ENCODE assay signal across 9 cellular contexts in genomic region chr9:3863114-3863528, GRCh38.
DNase-seq lines count a peak whose midpoint lies in the region; ATAC-seq lines count a peak whose summit lies in the region.
"Had no signal": no experiment of that assay in that cellular context is flagged by ENCODE, and none has a peak within 500 bp of the region (broad histone marks: within the 10 kb centered on the region; RNA-seq: fewer than 3 reads in every experiment).

No MANE protein-coding gene starts in this region.

- no peak for ATAC-seq in GM21717 (IDR thresholded peaks at IDR 0.05; ENCODE audit: unreplicated experiment)
- ATAC-seq in left colon, result no peak

- peak; percentile 59 for DNase-seq in ACHN
- peak; percentile 70 for DNase-seq in LoVo (ENCODE audit: low spot score)
- peak; percentile 68 for DNase-seq in dermis blood vessel endothelial cell
- peak; percentile 60 for DNase-seq in midbrain (lab: John Stamatoyannopoulos, UW)
- DNase-seq in D341Med (ENCODE audit: low spot score), result no peak
- no peak for DNase-seq in NCI-H1436 (lab: John Stamatoyannopoulos, UW)
- no peak for DNase-seq in left colon
- DNase-seq: cortex of kidney had no signal

- intact Hi-C loops in left colon (cut with DNase I, micrococcal nuclease), result no loop called here

- in situ Hi-C loops in ACHN (cut with HindIII; ENCODE audit: low pct_ligation_motif_present, low pct_unique_long_range_greater_than_20kb, low sequenced_read_pairs), result no loop called here

Comparison
In these comparisons a context has a peak if more than half of its experiments do, and no peak if none do; other contexts are left out.
1. DNase-seq: peak in ACHN (single experiment), LoVo (single experiment), dermis blood vessel endothelial cell (single experiment) and midbrain (single experiment); none in D341Med (single experiment), NCI-H1436 (single experiment) and left colon (0 of 2).